Comparison of ENCODE assay signal across 25 cellular contexts in genomic region chr9:120978987-120979386, GRCh38.
"Had no signal": no experiment of that assay in that cellular context is flagged by ENCODE, and none has a peak within 500 bp of the region (broad histone marks: within the 10 kb centered on the region; RNA-seq: fewer than 3 reads in every experiment).

No MANE protein-coding gene starts in this region.

- H3K27ac ChIP-seq: adrenal gland, body of pancreas, esophagus squamous epithelium, heart right ventricle, transverse colon had no signal

- H3K27ac Mint-ChIP-seq: activated CD4-positive, alpha-beta T cell treated with anti-CD3 and anti-CD28 coated beads for 36 hours; activated CD8-positive, alpha-beta memory T cell treated with anti-CD3 and anti-CD28 coated beads, Interleukin-2, amount 10 ng/mL, durations not matched to agents 7 days and 5 days; activated CD8-positive, alpha-beta T cell treated with anti-CD3 and anti-CD28 coated beads, Interleukin-2, amount 10 ng/mL, durations not matched to agents 7 days and 5 days; activated naive CD4-positive, alpha-beta T cell treated with anti-CD3 and anti-CD28 coated beads, Interleukin-2, amount 50 U/mL, for 72 hours; activated T-helper 2 cell treated with anti-CD3 and anti-CD28 coated beads, Interferon-gamma antibody, Interleukin-2, Interleukin-4, amounts not matched to agents 10 μg/mL and 5 μg/mL and 100 μg/mL, durations not matched to agents 14 hours and 24 hours and 36 hours; dendritic cell treated with granulocyte-macrophage colony-stimulating factor and Interleukin-4, amounts not matched to agents 40 ng/mL and 50 ng/mL, for 4 days; endodermal cell; natural killer cell treated with Interleukin-12 subunit alpha and Interleukin-12 subunit beta and Interleukin-15 and Interleukin-18, amount 100 ng/mL, for 72 hours had no signal

- H3K36me3 ChIP-seq: adrenal gland, heart right ventricle, transverse colon had no signal

- H3K4me1 ChIP-seq: body of pancreas, esophagus squamous epithelium, transverse colon had no signal

- H3K4me3 Mint-ChIP-seq: activated CD4-positive, alpha-beta T cell treated with anti-CD3 and anti-CD28 coated beads for 36 hours; activated CD8-positive, alpha-beta memory T cell treated with anti-CD3 and anti-CD28 coated beads, Interleukin-2, amount 10 ng/mL, durations not matched to agents 7 days and 5 days; activated CD8-positive, alpha-beta T cell treated with anti-CD3 and anti-CD28 coated beads, Interleukin-2, amount 10 ng/mL, durations not matched to agents 7 days and 5 days; dendritic cell treated with granulocyte-macrophage colony-stimulating factor and Interleukin-4, amounts not matched to agents 40 ng/mL and 50 ng/mL, for 4 days; endodermal cell; natural killer cell treated with Interleukin-12 subunit alpha and Interleukin-12 subunit beta and Interleukin-15 and Interleukin-18, amount 100 ng/mL, for 72 hours had no signal

- DNase-seq: activated CD4-positive, alpha-beta T cell treated with anti-CD3 and anti-CD28 coated beads for 36 hours; activated CD4-positive, CD25-positive, alpha-beta regulatory T cell; activated CD8-positive, alpha-beta memory T cell treated with anti-CD3 and anti-CD28 coated beads, Interleukin-2, amount 10 ng/mL, durations not matched to agents 7 days and 5 days; activated CD8-positive, alpha-beta T cell treated with anti-CD3 and anti-CD28 coated beads, Interleukin-2, amount 10 ng/mL, durations not matched to agents 7 days and 5 days; activated T-cell treated with anti-CD3 and anti-CD28 coated beads, Interleukin-2, amount 50 U/mL, for 48 hours; adrenal gland; aorta; body of pancreas; endodermal cell; esophagus squamous epithelium; foreskin melanocyte; heart right ventricle; mucosa of descending colon; posterior cingulate gyrus; right cardiac atrium; stimulated activated CD4-positive, alpha-beta T cell treated with anti-CD3 and anti-CD28 coated beads, Interleukin-15, amount 100 ng/mL, for 24 hours; stimulated activated CD4-positive, alpha-beta T cell treated with anti-CD3 and anti-CD28 coated beads, Interleukin-2, amount 100 ng/mL, for 24 hours; stimulated activated naive CD4-positive, alpha-beta T cell; T-helper 1 cell; transverse colon had no signal

- H3K27me3 ChIP-seq: adrenal gland, body of pancreas, esophagus squamous epithelium, heart right ventricle, transverse colon had no signal

- H3K9me3 Mint-ChIP-seq: activated naive CD4-positive, alpha-beta T cell treated with anti-CD3 and anti-CD28 coated beads, Interleukin-2, amount 50 U/mL, for 72 hours; activated T-helper 2 cell treated with anti-CD3 and anti-CD28 coated beads, Interferon-gamma antibody, Interleukin-2, Interleukin-4, amounts not matched to agents 10 μg/mL and 5 μg/mL and 100 μg/mL, durations not matched to agents 14 hours and 24 hours and 36 hours; dendritic cell treated with granulocyte-macrophage colony-stimulating factor and Interleukin-4, amounts not matched to agents 40 ng/mL and 50 ng/mL, for 4 days; endodermal cell; natural killer cell treated with Interleukin-12 subunit alpha and Interleukin-12 subunit beta and Interleukin-15 and Interleukin-18, amount 100 ng/mL, for 72 hours had no signal

- H3K9me3 ChIP-seq: adrenal gland, body of pancreas, esophagus squamous epithelium, heart right ventricle, mucosa of descending colon, transverse colon had no signal

- H3K4me3 ChIP-seq: adrenal gland, body of pancreas, esophagus squamous epithelium, heart right ventricle, lung, mucosa of descending colon, transverse colon had no signal

- H3K27me3 Mint-ChIP-seq: activated CD4-positive, alpha-beta T cell treated with anti-CD3 and anti-CD28 coated beads for 36 hours; dendritic cell treated with granulocyte-macrophage colony-stimulating factor and Interleukin-4, amounts not matched to agents 40 ng/mL and 50 ng/mL, for 4 days; natural killer cell treated with Interleukin-12 subunit alpha and Interleukin-12 subunit beta and Interleukin-15 and Interleukin-18, amount 100 ng/mL, for 72 hours had no signal

- H3K36me3 Mint-ChIP-seq: activated CD8-positive, alpha-beta memory T cell treated with anti-CD3 and anti-CD28 coated beads, Interleukin-2, amount 10 ng/mL, durations not matched to agents 7 days and 5 days; activated naive CD4-positive, alpha-beta T cell treated with anti-CD3 and anti-CD28 coated beads, Interleukin-2, amount 50 U/mL, for 72 hours; natural killer cell treated with Interleukin-12 subunit alpha and Interleukin-12 subunit beta and Interleukin-15 and Interleukin-18, amount 100 ng/mL, for 72 hours had no signal
